ENCODE assay signal across 33 cellular contexts in genomic region chr3:60571511-60571910, GRCh38.
"Had no signal": no experiment of that assay in that cellular context is flagged by ENCODE, and none has a peak within 500 bp of the region (broad histone marks: within the 10 kb centered on the region; RNA-seq: fewer than 3 reads in every experiment).

No MANE protein-coding gene starts in this region.

- ATAC-seq: activated CD4-positive, alpha-beta T cell treated with anti-CD3 and anti-CD28 coated beads for 36 hours; activated CD4-positive, CD25-positive, alpha-beta regulatory T cell treated with anti-CD3 and anti-CD28 coated beads, Interleukin-2, amount 50 U/mL, for 24 hours; activated CD8-positive, alpha-beta memory T cell treated with anti-CD3 and anti-CD28 coated beads, Interleukin-2, amount 10 ng/mL, durations not matched to agents 7 days and 5 days; activated CD8-positive, alpha-beta T cell treated with anti-CD3 and anti-CD28 coated beads, Interleukin-2, amount 10 ng/mL, durations not matched to agents 7 days and 5 days; activated naive CD8-positive, alpha-beta T cell treated with anti-CD3 and anti-CD28 coated beads, Interleukin-2, amount 50 U/mL, for 24 hours had no signal

- DNase-seq: activated CD4-positive, alpha-beta memory T cell treated with anti-CD3 and anti-CD28 coated beads, Interleukin-2, amount 10 ng/mL, durations not matched to agents 7 days and 5 days; activated CD4-positive, alpha-beta T cell treated with anti-CD3 and anti-CD28 coated beads for 1 hour; activated CD4-positive, alpha-beta T cell treated with anti-CD3 and anti-CD28 coated beads for 36 hours; activated CD4-positive, alpha-beta T cell treated with anti-CD3 and anti-CD28 coated beads for 48 hours; activated CD4-positive, alpha-beta T cell treated with anti-CD3 and anti-CD28 coated beads, Interleukin-2, amount 10 ng/mL, durations not matched to agents 7 days and 5 days; activated CD4-positive, alpha-beta T cell treated with anti-CD3 and anti-CD28 coated beads, Interleukin-2, amount 50 U/mL, for 48 hours; activated CD4-positive, CD25-positive, alpha-beta regulatory T cell; activated CD8-positive, alpha-beta memory T cell treated with anti-CD3 and anti-CD28 coated beads for 24 hours; activated CD8-positive, alpha-beta memory T cell treated with anti-CD3 and anti-CD28 coated beads, Interleukin-2, amount 10 ng/mL, durations not matched to agents 7 days and 5 days; activated CD8-positive, alpha-beta memory T cell treated with anti-CD3 and anti-CD28 coated beads, Interleukin-2, amount 50 U/mL, for 48 hours; activated CD8-positive, alpha-beta T cell treated with anti-CD3 and anti-CD28 coated beads, Interleukin-2, amount 10 ng/mL, durations not matched to agents 7 days and 5 days; activated effector memory CD4-positive, alpha-beta T cell treated with Interleukin-2 at 50 U/mL for 16 hours; activated gamma-delta T cell; activated naive CD4-positive, alpha-beta T cell treated with anti-CD3 and anti-CD28 coated beads, Interleukin-2, amount 10 ng/mL, durations not matched to agents 7 days and 5 days; activated naive CD4-positive, alpha-beta T cell treated with Interleukin-2 at 50 U/mL for 16 hours; activated naive CD8-positive, alpha-beta T cell treated with anti-CD3 and anti-CD28 coated beads, Interleukin-2, amount 10 ng/mL, durations not matched to agents 7 days and 5 days; activated naive CD8-positive, alpha-beta T cell treated with anti-CD3 and anti-CD28 coated beads, Interleukin-2, amount 50 U/mL, for 24 hours; activated T-cell treated with anti-CD3 and anti-CD28 coated beads, Interleukin-2, amount 50 U/mL, for 24 hours; activated T-cell treated with anti-CD3 and anti-CD28 coated beads, Interleukin-2, amount 50 U/mL, for 48 hours; amygdala; anterior cingulate cortex; caudate nucleus; cerebellar nuclear complex; T-helper 2 cell; T-helper 9 cell had no signal

- H3K4me3 Mint-ChIP-seq: activated CD4-positive, alpha-beta memory T cell treated with anti-CD3 and anti-CD28 coated beads, Interleukin-2, amount 10 ng/mL, durations not matched to agents 7 days and 5 days; activated CD4-positive, alpha-beta T cell treated with anti-CD3 and anti-CD28 coated beads for 36 hours; activated CD4-positive, alpha-beta T cell treated with anti-CD3 and anti-CD28 coated beads, Interleukin-2, amount 10 ng/mL, durations not matched to agents 7 days and 5 days; activated CD8-positive, alpha-beta memory T cell treated with anti-CD3 and anti-CD28 coated beads, Interleukin-2, amount 10 ng/mL, durations not matched to agents 7 days and 5 days; activated CD8-positive, alpha-beta T cell treated with anti-CD3 and anti-CD28 coated beads, Interleukin-2, amount 10 ng/mL, durations not matched to agents 7 days and 5 days; activated naive CD4-positive, alpha-beta T cell treated with anti-CD3 and anti-CD28 coated beads, Interleukin-2, amount 10 ng/mL, durations not matched to agents 7 days and 5 days; activated naive CD4-positive, alpha-beta T cell treated with anti-CD3 and anti-CD28 coated beads, Interleukin-2, amount 50 U/mL, for 24 hours; activated naive CD8-positive, alpha-beta T cell; activated naive CD8-positive, alpha-beta T cell treated with anti-CD3 and anti-CD28 coated beads, Interleukin-2, amount 10 ng/mL, durations not matched to agents 7 days and 5 days; activated naive CD8-positive, alpha-beta T cell treated with anti-CD3 and anti-CD28 coated beads, Interleukin-2, amount 50 U/mL, for 24 hours; activated T-cell treated with anti-CD3 and anti-CD28 coated beads, Interleukin-2, amount 50 U/mL, for 24 hours; brain; central memory CD8-positive, alpha-beta T cell; T-helper 1 cell treated with Interleukin-12 subunit alpha and Interleukin-12 subunit beta and Interleukin-4 antibody, amounts not matched to agents 30 μg/mL and 1 μg/mL, for 36 hours; T-helper 2 cell treated with Interferon-gamma antibody and Interleukin-4, amounts not matched to agents 5 μg/mL and 100 μg/mL, for 36 hours had no signal

- H3K9me3 Mint-ChIP-seq: activated CD4-positive, alpha-beta memory T cell treated with anti-CD3 and anti-CD28 coated beads, Interleukin-2, amount 10 ng/mL, durations not matched to agents 7 days and 5 days; activated naive CD4-positive, alpha-beta T cell treated with anti-CD3 and anti-CD28 coated beads, Interleukin-2, amount 50 U/mL, for 24 hours; activated naive CD8-positive, alpha-beta T cell treated with anti-CD3 and anti-CD28 coated beads, Interleukin-2, amount 10 ng/mL, durations not matched to agents 7 days and 5 days; activated naive CD8-positive, alpha-beta T cell treated with anti-CD3 and anti-CD28 coated beads, Interleukin-2, amount 50 U/mL, for 24 hours; central memory CD8-positive, alpha-beta T cell; T-helper 1 cell treated with Interleukin-12 subunit alpha and Interleukin-12 subunit beta and Interleukin-4 antibody, amounts not matched to agents 30 μg/mL and 1 μg/mL, for 36 hours had no signal

- H3K27me3 Mint-ChIP-seq: activated CD4-positive, alpha-beta T cell treated with anti-CD3 and anti-CD28 coated beads for 36 hours; activated CD4-positive, alpha-beta T cell treated with anti-CD3 and anti-CD28 coated beads, Interleukin-2, amount 10 ng/mL, durations not matched to agents 7 days and 5 days; activated CD8-positive, alpha-beta memory T cell treated with anti-CD3 and anti-CD28 coated beads, Interleukin-2, amount 10 ng/mL, durations not matched to agents 7 days and 5 days; activated naive CD4-positive, alpha-beta T cell treated with anti-CD3 and anti-CD28 coated beads, Interleukin-2, amount 10 ng/mL, durations not matched to agents 7 days and 5 days; activated naive CD4-positive, alpha-beta T cell treated with anti-CD3 and anti-CD28 coated beads, Interleukin-2, amount 50 U/mL, for 24 hours; activated naive CD8-positive, alpha-beta T cell; activated naive CD8-positive, alpha-beta T cell treated with anti-CD3 and anti-CD28 coated beads, Interleukin-2, amount 10 ng/mL, durations not matched to agents 7 days and 5 days; activated naive CD8-positive, alpha-beta T cell treated with anti-CD3 and anti-CD28 coated beads, Interleukin-2, amount 50 U/mL, for 24 hours; activated T-cell treated with anti-CD3 and anti-CD28 coated beads, Interleukin-2, amount 50 U/mL, for 24 hours; brain had no signal

- H3K4me1 Mint-ChIP-seq: activated CD4-positive, alpha-beta memory T cell treated with anti-CD3 and anti-CD28 coated beads, Interleukin-2, amount 10 ng/mL, durations not matched to agents 7 days and 5 days; activated CD4-positive, alpha-beta T cell treated with anti-CD3 and anti-CD28 coated beads for 36 hours; activated CD4-positive, alpha-beta T cell treated with anti-CD3 and anti-CD28 coated beads, Interleukin-2, amount 10 ng/mL, durations not matched to agents 7 days and 5 days; activated CD8-positive, alpha-beta memory T cell treated with anti-CD3 and anti-CD28 coated beads, Interleukin-2, amount 10 ng/mL, durations not matched to agents 7 days and 5 days; activated naive CD4-positive, alpha-beta T cell treated with anti-CD3 and anti-CD28 coated beads, Interleukin-2, amount 10 ng/mL, durations not matched to agents 7 days and 5 days; activated naive CD4-positive, alpha-beta T cell treated with anti-CD3 and anti-CD28 coated beads, Interleukin-2, amount 50 U/mL, for 24 hours; activated naive CD8-positive, alpha-beta T cell treated with anti-CD3 and anti-CD28 coated beads, Interleukin-2, amount 10 ng/mL, durations not matched to agents 7 days and 5 days; activated naive CD8-positive, alpha-beta T cell treated with anti-CD3 and anti-CD28 coated beads, Interleukin-2, amount 50 U/mL, for 24 hours; central memory CD8-positive, alpha-beta T cell had no signal

- H3K36me3 Mint-ChIP-seq: activated CD8-positive, alpha-beta memory T cell treated with anti-CD3 and anti-CD28 coated beads, Interleukin-2, amount 10 ng/mL, durations not matched to agents 7 days and 5 days; activated naive CD4-positive, alpha-beta T cell treated with anti-CD3 and anti-CD28 coated beads, Interleukin-2, amount 10 ng/mL, durations not matched to agents 7 days and 5 days; activated naive CD4-positive, alpha-beta T cell treated with anti-CD3 and anti-CD28 coated beads, Interleukin-2, amount 50 U/mL, for 24 hours; activated naive CD8-positive, alpha-beta T cell treated with anti-CD3 and anti-CD28 coated beads, Interleukin-2, amount 10 ng/mL, durations not matched to agents 7 days and 5 days; brain had no signal

- H3K27ac Mint-ChIP-seq: activated CD4-positive, alpha-beta memory T cell treated with anti-CD3 and anti-CD28 coated beads, Interleukin-2, amount 10 ng/mL, durations not matched to agents 7 days and 5 days; activated CD4-positive, alpha-beta T cell treated with anti-CD3 and anti-CD28 coated beads for 36 hours; activated CD4-positive, alpha-beta T cell treated with anti-CD3 and anti-CD28 coated beads, Interleukin-2, amount 10 ng/mL, durations not matched to agents 7 days and 5 days; activated CD8-positive, alpha-beta memory T cell treated with anti-CD3 and anti-CD28 coated beads, Interleukin-2, amount 10 ng/mL, durations not matched to agents 7 days and 5 days; activated CD8-positive, alpha-beta T cell treated with anti-CD3 and anti-CD28 coated beads, Interleukin-2, amount 10 ng/mL, durations not matched to agents 7 days and 5 days; activated naive CD4-positive, alpha-beta T cell treated with anti-CD3 and anti-CD28 coated beads, Interleukin-2, amount 10 ng/mL, durations not matched to agents 7 days and 5 days; activated naive CD4-positive, alpha-beta T cell treated with anti-CD3 and anti-CD28 coated beads, Interleukin-2, amount 50 U/mL, for 24 hours; activated naive CD8-positive, alpha-beta T cell; activated naive CD8-positive, alpha-beta T cell treated with anti-CD3 and anti-CD28 coated beads, Interleukin-2, amount 10 ng/mL, durations not matched to agents 7 days and 5 days; activated naive CD8-positive, alpha-beta T cell treated with anti-CD3 and anti-CD28 coated beads, Interleukin-2, amount 50 U/mL, for 24 hours; activated T-cell treated with anti-CD3 and anti-CD28 coated beads, Interleukin-2, amount 50 U/mL, for 24 hours; activated T-helper 2 cell treated with anti-CD3 and anti-CD28 coated beads, Interferon-gamma antibody, Interleukin-2, Interleukin-4, amounts not matched to agents 10 μg/mL and 5 μg/mL and 100 μg/mL, durations not matched to agents 14 hours and 24 hours and 36 hours; brain; T-helper 1 cell treated with Interleukin-12 subunit alpha and Interleukin-12 subunit beta and Interleukin-4 antibody, amounts not matched to agents 30 μg/mL and 1 μg/mL, for 36 hours; T-helper 2 cell treated with Interferon-gamma antibody and Interleukin-4, amounts not matched to agents 5 μg/mL and 100 μg/mL, for 36 hours had no signal
